8 cellular contexts compared by ENCODE assay signal in the genomic region with DNA sequence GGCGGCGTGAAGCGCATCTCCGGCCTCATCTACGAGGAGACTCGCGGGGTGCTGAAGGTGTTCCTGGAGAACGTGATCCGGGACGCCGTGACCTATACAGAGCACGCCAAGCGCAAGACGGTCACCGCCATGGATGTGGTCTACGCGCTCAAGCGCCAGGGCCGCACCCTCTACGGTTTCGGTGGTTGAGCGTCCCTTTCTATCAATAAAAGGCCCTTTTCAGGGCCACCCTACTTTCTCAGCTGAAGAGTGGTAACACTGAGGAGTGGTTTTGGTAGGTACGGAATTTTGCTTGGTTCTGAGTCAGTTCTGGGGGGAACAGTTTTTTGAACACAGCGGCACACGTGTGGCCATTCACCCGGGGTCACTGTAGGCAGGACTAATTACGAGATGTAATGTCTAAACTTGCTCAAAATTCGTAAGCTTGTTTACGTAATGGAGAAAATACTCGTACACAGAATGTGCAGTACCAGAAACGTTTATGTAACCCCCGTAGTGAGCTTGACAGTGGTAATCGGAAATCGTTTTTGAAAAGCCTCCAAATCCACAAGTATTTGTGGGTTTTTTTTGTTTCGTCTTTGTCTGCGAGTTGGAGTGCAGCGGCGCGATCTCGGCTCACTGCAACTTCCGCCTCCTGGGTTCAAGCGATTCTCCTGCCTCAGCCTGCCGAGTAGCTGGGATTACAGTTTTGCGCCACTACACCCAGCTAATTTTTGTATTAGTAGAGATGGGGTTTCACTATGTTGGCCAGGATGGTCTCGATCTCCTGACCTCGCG.
DNase-seq lines count a peak whose midpoint lies in the region; ATAC-seq and TF ChIP-seq lines count a peak whose summit lies in the region.
"Not testable (repeated sequence)": the region's sequence is repeated elsewhere in the genome, so short reads cannot be mapped to it uniquely, and the experiment has no call there.

No MANE protein-coding gene starts in this region.

- H2AFZ ChIP-seq in OCI-LY3 (ENCODE audit: low read depth, low read length), result not testable (repeated sequence)

- peak overlapping the region; percentile 99 for H3K9ac ChIP-seq in ES-I3 (ENCODE audit: low read depth, low read length)
- peak overlapping the region; percentile 96 for H3K9ac ChIP-seq in OCI-LY3 (ENCODE audit: low read length)

- not testable (repeated sequence) for TF ChIP-seq CTCF in HL-60 (IDR thresholded peaks at IDR 0.05; ENCODE audit: insufficient read depth, low read length); OCI-LY3 (IDR thresholded peaks at IDR 0.05; ENCODE audit: low read depth, low read length); mucosa of descending colon (IDR thresholded peaks at IDR 0.05)

- peak; percentile 58 for ATAC-seq in GM21723 (IDR thresholded peaks at IDR 0.05; ENCODE audit: unreplicated experiment)
- peak; percentile 82 for ATAC-seq in mucosa of descending colon

- intact Hi-C loops in mucosa of descending colon (cut with DNase I, micrococcal nuclease), result not testable (repeated sequence)

- not testable (repeated sequence) for H4K20me1 ChIP-seq in OCI-LY3 (ENCODE audit: insufficient read depth, low read length)

- peak; percentile 60 to 65 for DNase-seq in HL-60 (ENCODE audit: low read depth in 1 of 2, low spot score in 1 of 2)
- DNase-seq in activated T-cell treated with anti-CD3 and anti-CD28 coated beads for 48 hours (ENCODE audit: low read depth), result peak; percentile 31
- DNase-seq in erythroblast (lab: John Stamatoyannopoulos, UW), result peak; percentile 82 to 83
- peak; percentile 54 to 69 (median 66) for DNase-seq in mucosa of descending colon
- DNase-seq in stromal cell of bone marrow (ENCODE audit: low read depth), result peak; percentile 57

- not testable (repeated sequence) for H3K36me3 ChIP-seq in ES-I3 (ENCODE audit: insufficient read depth, low read length); OCI-LY3 (replicated peaks; ENCODE audit: low read depth, low read length); mucosa of descending colon (ENCODE audit: low read depth)

- peak overlapping the region; percentile 95 for H3K4me2 ChIP-seq in OCI-LY3 (ENCODE audit: low read length)

- peak; percentile 98 for TF ChIP-seq POLR2A in erythroblast (IDR thresholded peaks at IDR 0.05; ENCODE audit: low read length)

- H3K79me2 ChIP-seq in OCI-LY3 (ENCODE audit: low read length), result not testable (repeated sequence)

- H3K4me3 ChIP-seq in HL-60 (replicated peaks; ENCODE audit: insufficient read depth, low read length) (peak overlapping the region; percentile 40), OCI-LY3 (ENCODE audit: low read length) (peak overlapping the region; percentile 92), mucosa of descending colon (peak overlapping the region; percentile 40)

- peak overlapping the region; percentile 96 for H3K27ac ChIP-seq in HL-60 (replicated peaks)
- H3K27ac ChIP-seq in OCI-LY3 (ENCODE audit: low read length), result peak overlapping the region; percentile 100

- H3K27me3 ChIP-seq in HL-60 (ENCODE audit: insufficient read depth, poor library complexity, severe bottlenecking); OCI-LY3 (ENCODE audit: low read depth, low read length): not testable (repeated sequence)

- H3K9me3 ChIP-seq in ES-I3 (ENCODE audit: control insufficient read depth, insufficient read depth, low read length); OCI-LY3 (ENCODE audit: insufficient read depth, low read length); mucosa of descending colon: not testable (repeated sequence)

- H3K4me1 ChIP-seq in ES-I3 (ENCODE audit: insufficient read depth, low read length); mucosa of descending colon (ENCODE audit: low read depth): not testable (repeated sequence)
- peaks cover 15% of the 10 kb centered on the region; the same call in 1 of the 2 replicates for H3K4me1 ChIP-seq in OCI-LY3 (ENCODE audit: low read length)

Comparison
In these comparisons a context has a peak if more than half of its experiments do, and no peak if none do; other contexts are left out.
1. Peak in every context shown above with its lines: DNase-seq, ATAC-seq, H3K4me3 ChIP-seq and H3K27ac ChIP-seq.
2. DNase-seq: peak in every context shown above with its lines; median percentile 82 in erythroblast; 66 in mucosa of descending colon; 62 in HL-60; 57 in stromal cell of bone marrow; 31 in activated T-cell treated with anti-CD3 and anti-CD28 coated beads for 48 hours.
3. H3K4me3 ChIP-seq: peak in every context shown above with its lines; median percentile 92 in OCI-LY3; 40 in HL-60; 40 in mucosa of descending colon.